17 cellular contexts compared by ENCODE assay signal in the genomic region with DNA sequence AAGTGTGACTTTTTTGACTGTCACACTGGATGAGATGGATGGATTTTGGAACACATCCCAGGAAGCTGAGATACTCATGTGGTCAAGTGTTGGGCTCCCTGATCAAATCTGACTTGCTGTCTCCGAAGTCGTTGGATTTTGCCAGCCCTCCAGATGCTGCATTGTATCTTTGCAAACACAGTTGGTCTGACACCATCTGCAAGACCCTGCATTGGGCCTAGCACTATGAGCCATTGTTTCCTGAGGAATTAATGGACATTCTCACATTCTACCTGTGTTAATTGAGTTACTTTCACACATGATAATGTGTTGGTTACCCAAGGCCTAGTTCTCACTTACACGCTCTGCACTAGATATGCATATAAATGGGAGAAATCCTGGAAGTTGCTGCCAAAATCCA.
"Had no signal": no experiment of that assay in that cellular context is flagged by ENCODE, and none has a peak within 500 bp of the region (broad histone marks: within the 10 kb centered on the region; RNA-seq: fewer than 3 reads in every experiment).

No MANE protein-coding gene starts in this region.

- DNase-seq: activated CD4-positive, alpha-beta T cell treated with anti-CD3 and anti-CD28 coated beads for 36 hours; activated CD4-positive, CD25-positive, alpha-beta regulatory T cell; activated CD8-positive, alpha-beta memory T cell treated with anti-CD3 and anti-CD28 coated beads, Interleukin-2, amount 10 ng/mL, durations not matched to agents 7 days and 5 days; activated CD8-positive, alpha-beta T cell treated with anti-CD3 and anti-CD28 coated beads, Interleukin-2, amount 10 ng/mL, durations not matched to agents 7 days and 5 days; activated T-cell treated with anti-CD3 and anti-CD28 coated beads, Interleukin-2, amount 50 U/mL, for 48 hours; central memory CD4-positive, alpha-beta T cell; foreskin fibroblast; head of caudate nucleus; hippocampal formation; kidney; left colon; mammary epithelial cell; naive B cell; ovary; right lobe of liver; stimulated activated CD4-positive, alpha-beta T cell treated with anti-CD3 and anti-CD28 coated beads, Interleukin-2, amount 100 ng/mL, for 48 hours had no signal

- ATAC-seq: activated CD4-positive, alpha-beta T cell treated with anti-CD3 and anti-CD28 coated beads for 36 hours; activated CD8-positive, alpha-beta memory T cell treated with anti-CD3 and anti-CD28 coated beads, Interleukin-2, amount 10 ng/mL, durations not matched to agents 7 days and 5 days; activated CD8-positive, alpha-beta T cell treated with anti-CD3 and anti-CD28 coated beads, Interleukin-2, amount 10 ng/mL, durations not matched to agents 7 days and 5 days; esophagus mucosa; left colon had no signal
